ENCODE assay signal across 2 cellular contexts in the genomic region with DNA sequence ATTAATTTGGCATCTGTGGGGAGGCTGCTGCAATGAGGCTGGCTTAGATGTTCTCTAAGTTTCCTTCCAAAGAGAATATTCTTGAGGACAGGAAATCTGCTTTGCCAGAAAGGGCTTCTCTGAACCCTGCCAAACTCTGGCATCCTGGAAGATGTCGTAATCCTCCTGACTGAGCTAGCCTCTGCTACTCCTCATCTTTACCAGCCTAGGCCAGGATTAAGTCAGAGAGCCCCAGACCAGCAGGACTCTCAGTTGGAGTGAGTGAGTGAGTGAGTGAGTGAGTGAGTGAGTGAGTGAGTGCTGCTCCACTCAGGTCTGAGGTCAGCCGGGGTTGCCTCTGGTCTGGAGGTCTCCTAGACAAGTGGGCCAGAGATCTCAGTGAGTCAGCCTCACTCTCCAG.
TF ChIP-seq lines count a peak whose summit lies in the region.

No MANE protein-coding gene starts in this region.

TF ChIP-seq in SK-N-SH treated with all-trans-retinoic acid at 6 μM for 48 hours, 23 proteins besides CTCF, POLR2A, EP300 and RAD21 (continued from another document):
- no peak for TF ChIP-seq ISL1 (CRISPR knock-in tag; IDR thresholded peaks at IDR 0.05)
- no peak for TF ChIP-seq OSR1 (CRISPR knock-in tag; IDR thresholded peaks at IDR 0.05)
- TF ChIP-seq ZNF8 (CRISPR knock-in tag; IDR thresholded peaks at IDR 0.05) = no peak
- TF ChIP-seq ZNF565 (CRISPR knock-in tag; conservative IDR thresholded peaks at IDR 0.05; ENCODE audit: low read depth) = no peak
- TF ChIP-seq RARB (CRISPR knock-in tag; IDR thresholded peaks at IDR 0.05) = no peak
- TF ChIP-seq, protein P1, sequence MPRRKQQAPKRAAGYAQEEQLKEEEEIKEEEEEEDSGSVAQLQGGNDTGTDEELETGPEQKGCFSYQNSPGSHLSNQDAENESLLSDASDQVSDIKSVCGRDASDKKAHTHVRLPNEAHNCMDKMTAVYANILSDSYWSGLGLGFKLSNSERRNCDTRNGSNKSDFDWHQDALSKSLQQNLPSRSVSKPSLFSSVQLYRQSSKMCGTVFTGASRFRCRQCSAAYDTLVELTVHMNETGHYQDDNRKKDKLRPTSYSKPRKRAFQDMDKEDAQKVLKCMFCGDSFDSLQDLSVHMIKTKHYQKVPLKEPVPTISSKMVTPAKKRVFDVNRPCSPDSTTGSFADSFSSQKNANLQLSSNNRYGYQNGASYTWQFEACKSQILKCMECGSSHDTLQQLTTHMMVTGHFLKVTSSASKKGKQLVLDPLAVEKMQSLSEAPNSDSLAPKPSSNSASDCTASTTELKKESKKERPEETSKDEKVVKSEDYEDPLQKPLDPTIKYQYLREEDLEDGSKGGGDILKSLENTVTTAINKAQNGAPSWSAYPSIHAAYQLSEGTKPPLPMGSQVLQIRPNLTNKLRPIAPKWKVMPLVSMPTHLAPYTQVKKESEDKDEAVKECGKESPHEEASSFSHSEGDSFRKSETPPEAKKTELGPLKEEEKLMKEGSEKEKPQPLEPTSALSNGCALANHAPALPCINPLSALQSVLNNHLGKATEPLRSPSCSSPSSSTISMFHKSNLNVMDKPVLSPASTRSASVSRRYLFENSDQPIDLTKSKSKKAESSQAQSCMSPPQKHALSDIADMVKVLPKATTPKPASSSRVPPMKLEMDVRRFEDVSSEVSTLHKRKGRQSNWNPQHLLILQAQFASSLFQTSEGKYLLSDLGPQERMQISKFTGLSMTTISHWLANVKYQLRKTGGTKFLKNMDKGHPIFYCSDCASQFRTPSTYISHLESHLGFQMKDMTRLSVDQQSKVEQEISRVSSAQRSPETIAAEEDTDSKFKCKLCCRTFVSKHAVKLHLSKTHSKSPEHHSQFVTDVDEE (CRISPR knock-in tag; IDR thresholded peaks at IDR 0.05) = no peak
- TF ChIP-seq TOX (CRISPR knock-in tag; IDR thresholded peaks at IDR 0.05; ENCODE audit: borderline replicate concordance) = no peak
- no peak for TF ChIP-seq ARNTL (CRISPR knock-in tag; IDR thresholded peaks at IDR 0.05; ENCODE audit: borderline replicate concordance, low read depth)
- no peak for TF ChIP-seq PPARA (CRISPR knock-in tag; IDR thresholded peaks at IDR 0.05; ENCODE audit: borderline replicate concordance)
- no peak for TF ChIP-seq SNAI2 (CRISPR knock-in tag; IDR thresholded peaks at IDR 0.05)
TF ChIP-seq in SK-N-SH treated with all-trans-retinoic acid at 6 μM for 48 hours: peak in this region for 0.

TF ChIP-seq in SK-N-SH, 30 proteins besides CTCF, POLR2A, EP300 and RAD21 (continued from another document):
- no peak for TF ChIP-seq RFX5 (IDR thresholded peaks at IDR 0.05; ENCODE audit: low read length)
- TF ChIP-seq, protein P2, sequence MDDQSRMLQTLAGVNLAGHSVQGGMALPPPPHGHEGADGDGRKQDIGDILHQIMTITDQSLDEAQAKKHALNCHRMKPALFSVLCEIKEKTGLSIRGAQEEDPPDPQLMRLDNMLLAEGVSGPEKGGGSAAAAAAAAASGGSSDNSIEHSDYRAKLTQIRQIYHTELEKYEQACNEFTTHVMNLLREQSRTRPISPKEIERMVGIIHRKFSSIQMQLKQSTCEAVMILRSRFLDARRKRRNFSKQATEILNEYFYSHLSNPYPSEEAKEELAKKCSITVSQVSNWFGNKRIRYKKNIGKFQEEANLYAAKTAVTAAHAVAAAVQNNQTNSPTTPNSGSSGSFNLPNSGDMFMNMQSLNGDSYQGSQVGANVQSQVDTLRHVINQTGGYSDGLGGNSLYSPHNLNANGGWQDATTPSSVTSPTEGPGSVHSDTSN (IDR thresholded peaks at IDR 0.05) = no peak
- TF ChIP-seq EZH2phosphoT487 (IDR thresholded peaks at IDR 0.05; ENCODE audit: borderline replicate concordance, low read depth) = no peak
- no peak for TF ChIP-seq SIN3A (IDR thresholded peaks at IDR 0.05; ENCODE audit: borderline replicate concordance, low read depth, low read length)
- TF ChIP-seq NRF1 (IDR thresholded peaks at IDR 0.05; ENCODE audit: low read depth, low read length) = no peak
- no peak for TF ChIP-seq NFIC (IDR thresholded peaks at IDR 0.05; ENCODE audit: borderline replicate concordance)
TF ChIP-seq in SK-N-SH: peak in this region for 0.
